Comparison of ENCODE assay signal across 24 cellular contexts in genomic region chr7:37218956-37219355, GRCh38.
DNase-seq lines count a peak whose midpoint lies in the region; ATAC-seq and TF ChIP-seq lines count a peak whose summit lies in the region.
"Had no signal": no experiment of that assay in that cellular context is flagged by ENCODE, and none has a peak within 500 bp of the region (broad histone marks: within the 10 kb centered on the region; RNA-seq: fewer than 3 reads in every experiment).

No MANE protein-coding gene starts in this region.

- DNase-seq in DMS53 (lab: John Stamatoyannopoulos, UW) = peak; percentile 27
- DNase-seq in DMS53 treated with DMSO at 0.1 percent for 48 hours (lab: John Stamatoyannopoulos, UW; ENCODE audit: unreplicated experiment) = no peak
- peak; percentile 35 for DNase-seq in H9
- no peak for DNase-seq in left ventricle myocardium inferior
- DNase-seq in neuronal stem cell (ENCODE audit: low spot score) = no peak
- DNase-seq in NCI-H774 (lab: John Stamatoyannopoulos, UW) = no peak
- no peak for DNase-seq in HAP-1 (ENCODE audit: low spot score in 2 of 2)
- DNase-seq: activated B cell treated with CpG ODN at 0.5 μM for 24 hours; activated CD8-positive, alpha-beta memory T cell treated with anti-CD3 and anti-CD28 coated beads for 24 hours; activated naive CD8-positive, alpha-beta T cell treated with anti-CD3 and anti-CD28 coated beads, Interleukin-2, amount 10 ng/mL, durations not matched to agents 7 days and 5 days; AML-193; colonic mucosa; glutamatergic neuron; immature natural killer cell; NCI-H1092 treated with DMSO at 0.1 percent for 48 hours; NCI-H2029 treated with DMSO at 0.1 percent for 48 hours; ovary; sigmoid colon; stimulated activated naive B cell treated with anti-CD40 and anti-IgM and Interleukin-4, amounts not matched to agents 10 μg/mL and 1 μg/mL and 100 μg/mL, for 72 hours; transverse colon had no signal

- H2BK15ac ChIP-seq in H9 (ENCODE audit: low read depth, low read length) (no peak overlapping the region), neuronal stem cell (ENCODE audit: low read length) (no peak overlapping the region)

- intact Hi-C loops in left ventricle myocardium inferior (cut with micrococcal nuclease) = no loop called here

- H3K4me1 ChIP-seq in H9 (ENCODE audit: insufficient read depth, low read length) (peaks cover 9% of the 10 kb centered on the region; the same call in 1 of the 2 replicates), left ventricle myocardium inferior (peaks cover 45% of the 10 kb centered on the region), neuronal stem cell (ENCODE audit: control insufficient read depth in 2 of 2, insufficient read depth in 1 of 2, low read depth in 1 of 2, low read length in 2 of 2) (peaks cover 6 to 9% of the 10 kb centered on the region in 2 donors), HAP-1 (no peaks in the 10 kb centered on the region)
- H3K4me1 ChIP-seq: colonic mucosa, sigmoid colon, SJSA1, transverse colon had no signal

- no peak for ATAC-seq in HG02981 (IDR thresholded peaks at IDR 0.05; ENCODE audit: unreplicated experiment)
- ATAC-seq: stimulated activated naive B cell treated with anti-CD40 and anti-IgM and Interleukin-4, amounts not matched to agents 10 μg/mL and 1 μg/mL and 100 μg/mL, for 72 hours had no signal

- H3T11ph ChIP-seq in H9 (ENCODE audit: low read length) = no peak overlapping the region

- H3K27ac Mint-ChIP-seq in H9 = peak overlapping the region; percentile 78 to 93 (median 91); a peak in 5 of 7 replicates
- H3K27ac Mint-ChIP-seq: activated B cell treated with CpG ODN at 0.5 μM for 24 hours; activated naive CD8-positive, alpha-beta T cell treated with anti-CD3 and anti-CD28 coated beads, Interleukin-2, amount 10 ng/mL, durations not matched to agents 7 days and 5 days had no signal

- no peak overlapping the region for H3K23ac ChIP-seq in H9 (ENCODE audit: insufficient read length, low read depth, low read length)
- no peak overlapping the region for H3K23ac ChIP-seq in neuronal stem cell (ENCODE audit: low read depth, low read length, poor library complexity)

- H3K27ac ChIP-seq in H9 (ENCODE audit: insufficient read length, low read depth, low read length) (no peak overlapping the region), left ventricle myocardium inferior (replicated peaks) (peak overlapping the region; percentile 65), neuronal stem cell (replicated peaks; ENCODE audit: low read length) (no peak overlapping the region)
- H3K27ac ChIP-seq: 22Rv1, colonic mucosa, ovary, sigmoid colon, SJSA1 had no signal

- H3K79me2 ChIP-seq in H9 (ENCODE audit: insufficient read depth, low read length) = no peaks in the 10 kb centered on the region

- H3K9me3 ChIP-seq in H9 (ENCODE audit: control insufficient read depth, low read depth, low read length) (no peaks in the 10 kb centered on the region), left ventricle myocardium inferior (replicated peaks) (no peaks in the 10 kb centered on the region), neuronal stem cell (replicated peaks in 1 of 2; ENCODE audit: control insufficient read depth in 2 of 2, insufficient read depth in 1 of 2, low read depth in 1 of 2, low read length in 2 of 2) (no peaks in the 10 kb centered on the region), HAP-1 (no peaks in the 10 kb centered on the region)
- H3K9me3 ChIP-seq: colonic mucosa, ovary, sigmoid colon, SJSA1, transverse colon had no signal

- H4K8ac ChIP-seq in H9 (replicated peaks; ENCODE audit: insufficient read length, low read depth, low read length) (no peak overlapping the region), neuronal stem cell (ENCODE audit: low read depth, low read length) (no peak overlapping the region)

- H2AFZ ChIP-seq in H9 (ENCODE audit: low read length) (no peak overlapping the region), neuronal stem cell (ENCODE audit: low read length) (no peak overlapping the region)

- H3K4me1 Mint-ChIP-seq in H9 = peaks cover 35 to 36% of the 10 kb centered on the region in 2 experiments
- H3K4me1 Mint-ChIP-seq: activated B cell treated with CpG ODN at 0.5 μM for 24 hours had no signal

- in situ Hi-C loops in HAP-1 (cut with MboI; ENCODE audit: low sequenced_read_pairs) = no loop called here

- H4K5ac ChIP-seq in H9 (ENCODE audit: insufficient read length, low read depth, low read length) = no peak overlapping the region

- H3K23me2 ChIP-seq in H9 (ENCODE audit: insufficient read length, low read depth, low read length, poor library complexity, severe bottlenecking) = no peaks in the 10 kb centered on the region

- no peaks in the 10 kb centered on the region for H3K9me3 Mint-ChIP-seq in H9
- H3K9me3 Mint-ChIP-seq: activated B cell treated with CpG ODN at 0.5 μM for 24 hours; activated naive CD8-positive, alpha-beta T cell treated with anti-CD3 and anti-CD28 coated beads, Interleukin-2, amount 10 ng/mL, durations not matched to agents 7 days and 5 days; immature natural killer cell; stimulated activated naive B cell treated with anti-CD40 and anti-IgM and Interleukin-4, amounts not matched to agents 10 μg/mL and 1 μg/mL and 100 μg/mL, for 72 hours had no signal

- no peak overlapping the region for H2BK5ac ChIP-seq in H9 (ENCODE audit: insufficient read length, low read length)
- no peak overlapping the region for H2BK5ac ChIP-seq in neuronal stem cell (ENCODE audit: low read length)

- WGBS in H9 (ENCODE audit: extremely low coverage, insufficient read length, low lambda C conversion rate) = no CpG with 5 or more reads among the region's 3 CpGs
- no CpG with 5 or more reads among the region's 3 CpGs for WGBS in neuronal stem cell (ENCODE audit: extremely low coverage in 2 of 2, insufficient read length in 2 of 2, insufficient replicate concordance in 1 of 2), 2 donors

- H4K91ac ChIP-seq in H9 (ENCODE audit: insufficient read length, low read depth, low read length) (no peak overlapping the region), neuronal stem cell (ENCODE audit: low read depth, low read length, poor library complexity) (no peak overlapping the region)

- H3K4me3 Mint-ChIP-seq in H9 = no peak overlapping the region
- H3K4me3 Mint-ChIP-seq: activated B cell treated with CpG ODN at 0.5 μM for 24 hours; activated naive CD8-positive, alpha-beta T cell treated with anti-CD3 and anti-CD28 coated beads, Interleukin-2, amount 10 ng/mL, durations not matched to agents 7 days and 5 days; immature natural killer cell; stimulated activated naive B cell treated with anti-CD40 and anti-IgM and Interleukin-4, amounts not matched to agents 10 μg/mL and 1 μg/mL and 100 μg/mL, for 72 hours had no signal

- no peaks in the 10 kb centered on the region for H4K20me1 ChIP-seq in H9 (ENCODE audit: control insufficient read depth, insufficient read depth, insufficient read length)

- H3K18ac ChIP-seq in H9 (ENCODE audit: insufficient read length, low read depth, low read length) (no peak overlapping the region), neuronal stem cell (ENCODE audit: low read length) (peak overlapping the region; percentile 27)

- no peak overlapping the region for H3K4ac ChIP-seq in H9 (ENCODE audit: low read depth, low read length)
- H3K4ac ChIP-seq in neuronal stem cell (ENCODE audit: low read length) = no peak overlapping the region

- no peak overlapping the region for H3K4me3 ChIP-seq in left ventricle myocardium inferior
- no peak overlapping the region for H3K4me3 ChIP-seq in neuronal stem cell (ENCODE audit: low read length in 2 of 2)
- no peak overlapping the region for H3K4me3 ChIP-seq in HAP-1
- H3K4me3 ChIP-seq: colonic mucosa, lung, ovary, sigmoid colon, SJSA1, transverse colon had no signal

- no peak overlapping the region for H2BK12ac ChIP-seq in H9 (ENCODE audit: insufficient read length, low read depth, low read length)
- H2BK12ac ChIP-seq in neuronal stem cell (ENCODE audit: low read length) = no peak overlapping the region

- H3K9ac ChIP-seq in H9 (ENCODE audit: extremely low read depth, insufficient read length, low read length) (no peak overlapping the region), neuronal stem cell (ENCODE audit: low read depth, low read length, poor library complexity) (no peak overlapping the region)

- H3K27me3 Mint-ChIP-seq in H9 (ENCODE audit: low read depth) = no peaks in the 10 kb centered on the region
- H3K27me3 Mint-ChIP-seq: activated B cell treated with CpG ODN at 0.5 μM for 24 hours; activated naive CD8-positive, alpha-beta T cell treated with anti-CD3 and anti-CD28 coated beads, Interleukin-2, amount 10 ng/mL, durations not matched to agents 7 days and 5 days; stimulated activated naive B cell treated with anti-CD40 and anti-IgM and Interleukin-4, amounts not matched to agents 10 μg/mL and 1 μg/mL and 100 μg/mL, for 72 hours had no signal

- H3K14ac ChIP-seq in H9 (ENCODE audit: insufficient read depth, low read length) (no peak overlapping the region), neuronal stem cell (ENCODE audit: low read length) (no peak overlapping the region)

- H3K36me3 ChIP-seq in left ventricle myocardium inferior = peaks cover 8% of the 10 kb centered on the region
- H3K36me3 ChIP-seq in neuronal stem cell (replicated peaks in 1 of 2; ENCODE audit: control insufficient read depth in 2 of 2, insufficient read depth in 2 of 2, low read length in 2 of 2) = no peaks in the 10 kb centered on the region
- no peaks in the 10 kb centered on the region for H3K36me3 ChIP-seq in HAP-1 (replicated peaks)
- H3K36me3 ChIP-seq: colonic mucosa, ovary, sigmoid colon, SJSA1 had no signal

- TF ChIP-seq CTCF in H9 (conservative IDR thresholded peaks at IDR 0.05) (no peak), left ventricle myocardium inferior (IDR thresholded peaks at IDR 0.05; ENCODE audit: borderline replicate concordance) (no peak)

- no peak overlapping the region for H3K56ac ChIP-seq in H9 (ENCODE audit: insufficient read length, low read depth, low read length)

- peaks cover 0 to 5% (median 0%) of the 10 kb centered on the region in 3 experiments; a peak in 1 of 7 replicates for H3K36me3 Mint-ChIP-seq in H9 (ENCODE audit: insufficient read depth in 1 of 3, low read depth in 3 of 3)

- H3K4me2 ChIP-seq in H9 (ENCODE audit: insufficient read depth, insufficient read length, low read length) (no peak overlapping the region), neuronal stem cell (ENCODE audit: insufficient read depth, low read length, poor library complexity, severe bottlenecking) (no peak overlapping the region)

- H2BK20ac ChIP-seq in H9 (ENCODE audit: low read depth, low read length, poor library complexity, severe bottlenecking) = no peak overlapping the region

- H3K27me3 ChIP-seq in H9 (ENCODE audit: insufficient read depth, low read length) (no peaks in the 10 kb centered on the region), left ventricle myocardium inferior (ENCODE audit: low read depth) (no peaks in the 10 kb centered on the region), neuronal stem cell (ENCODE audit: control insufficient read depth in 3 of 3, insufficient read depth in 3 of 3, low read depth in 1 of 3, low read length in 3 of 3) (no peaks in the 10 kb centered on the region), HAP-1 (ENCODE audit: low read depth) (peaks cover 29% of the 10 kb centered on the region)
- H3K27me3 ChIP-seq: colonic mucosa, ovary, sigmoid colon, SJSA1, transverse colon had no signal

- H3K79me1 ChIP-seq in H9 (ENCODE audit: insufficient read depth, low read depth, low read length, poor library complexity, severe bottlenecking) (no peaks in the 10 kb centered on the region), neuronal stem cell (ENCODE audit: low read depth, low read length) (no peaks in the 10 kb centered on the region)

- no peak overlapping the region for H2BK120ac ChIP-seq in H9 (ENCODE audit: low read depth, low read length, poor library complexity, severe bottlenecking)
- H2BK120ac ChIP-seq in neuronal stem cell (ENCODE audit: low read depth, low read length) = no peak overlapping the region

- H2AK5ac ChIP-seq in H9 (ENCODE audit: insufficient read length, low read length) (no peak overlapping the region), neuronal stem cell (ENCODE audit: low read depth, low read length) (no peak overlapping the region)

Comparison
In these comparisons a context has a peak if more than half of its experiments do, and no peak if none do; other contexts are left out.
1. DNase-seq: peak in DMS53 (single experiment) and H9 (single experiment); none in DMS53 treated with DMSO at 0.1 percent for 48 hours (single experiment), left ventricle myocardium inferior (single experiment), neuronal stem cell (single experiment), NCI-H774 (single experiment) and HAP-1 (0 of 2).